In the genomic region with DNA sequence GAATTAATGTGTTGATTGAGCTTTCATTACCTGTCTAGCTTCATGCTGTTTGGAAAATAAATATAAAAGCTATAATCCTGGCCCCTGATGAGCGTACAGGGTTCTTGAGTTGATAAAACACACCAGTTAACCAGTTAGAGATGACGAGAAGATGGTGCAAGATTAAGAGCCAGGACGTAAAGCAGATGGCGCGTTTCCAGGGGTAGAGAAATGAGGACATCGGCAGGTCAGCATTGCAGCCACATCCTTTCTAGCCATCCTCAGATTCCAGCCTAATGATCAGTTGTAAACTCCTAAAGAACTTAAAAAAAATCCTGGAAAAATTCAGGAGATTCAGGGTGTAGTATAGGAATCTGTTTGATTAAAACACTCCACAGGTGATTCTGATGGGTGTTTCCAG, we compare ENCODE assay signal across 26 cellular contexts.
DNase-seq lines count a peak whose midpoint lies in the region; ATAC-seq and TF ChIP-seq lines count a peak whose summit lies in the region.
"Had no signal": no experiment of that assay in that cellular context is flagged by ENCODE, and none has a peak within 500 bp of the region (broad histone marks: within the 10 kb centered on the region; RNA-seq: fewer than 3 reads in every experiment).

No MANE protein-coding gene starts in this region.

- no peaks in the 10 kb centered on the region for H3K36me3 Mint-ChIP-seq in CD4-positive, alpha-beta memory T cell
- H3K36me3 Mint-ChIP-seq: stimulated activated memory B cell treated with anti-CD40 and anti-IgM and Interleukin-4, amounts not matched to agents 10 μg/mL and 1 μg/mL and 100 μg/mL, for 72 hours had no signal

- H3K9ac ChIP-seq in fibroblast of lung (ENCODE audit: insufficient read depth, low read length) (no peak overlapping the region), skeletal muscle satellite cell (ENCODE audit: low read depth, low read length) (no peak overlapping the region)

- no peaks in the 10 kb centered on the region for H4K20me1 ChIP-seq in fibroblast of lung (ENCODE audit: control insufficient read depth, extremely low read depth, insufficient read depth, low read length)

- H3K9me3 ChIP-seq in fibroblast of lung (ENCODE audit: control insufficient read depth, insufficient read depth, low read depth, low read length) (no peaks in the 10 kb centered on the region), skeletal muscle satellite cell (replicated peaks; ENCODE audit: low read length) (no peaks in the 10 kb centered on the region)
- no peaks in the 10 kb centered on the region for H3K9me3 ChIP-seq in CD4-positive, alpha-beta memory T cell (ENCODE audit: control insufficient read depth in 1 of 2, low read length in 2 of 2)
- H3K9me3 ChIP-seq: esophagus squamous epithelium, mucosa of descending colon, sigmoid colon, suprapubic skin, uterus had no signal

- peak overlapping the region; percentile 52 for H3K4me2 ChIP-seq in fibroblast of lung (ENCODE audit: extremely low read depth, insufficient read depth, low read length)
- peak overlapping the region; percentile 55 for H3K4me2 ChIP-seq in skeletal muscle satellite cell (ENCODE audit: low read length)

- H3K4me3 ChIP-seq in fibroblast of lung (replicated peaks in 1 of 4; ENCODE audit: control extremely low read depth in 1 of 4, insufficient read depth in 1 of 4, low read depth in 3 of 4, low read length in 4 of 4) (no peak overlapping the region), skeletal muscle satellite cell (ENCODE audit: low read length) (no peak overlapping the region)
- no peak overlapping the region for H3K4me3 ChIP-seq in CD4-positive, alpha-beta memory T cell (ENCODE audit: low read length in 2 of 2)
- H3K4me3 ChIP-seq: esophagus squamous epithelium, mucosa of descending colon, sigmoid colon, suprapubic skin, uterus had no signal

- intact Hi-C loops in CD4-positive, alpha-beta memory T cell (cut with micrococcal nuclease) = no loop called here

- peaks cover 0 to 3% of the 10 kb centered on the region in 2 donors for H3K27me3 Mint-ChIP-seq in CD4-positive, alpha-beta memory T cell
- H3K27me3 Mint-ChIP-seq: stimulated activated memory B cell treated with anti-CD40 and anti-IgM and Interleukin-4, amounts not matched to agents 10 μg/mL and 1 μg/mL and 100 μg/mL, for 72 hours had no signal

- H3K36me3 ChIP-seq in fibroblast of lung (ENCODE audit: control insufficient read depth, insufficient read depth, low read length) = no peaks in the 10 kb centered on the region
- no peaks in the 10 kb centered on the region for H3K36me3 ChIP-seq in skeletal muscle satellite cell (ENCODE audit: insufficient read depth, low read length)
- H3K36me3 ChIP-seq in CD4-positive, alpha-beta memory T cell (ENCODE audit: insufficient read depth, low read length) = no peaks in the 10 kb centered on the region
- H3K36me3 ChIP-seq: esophagus squamous epithelium, sigmoid colon, suprapubic skin, uterus had no signal

- H3K27ac ChIP-seq in fibroblast of lung (ENCODE audit: insufficient read depth, low read length) = peak overlapping the region; percentile 19
- no peak overlapping the region for H3K27ac ChIP-seq in CD4-positive, alpha-beta memory T cell (ENCODE audit: low read depth, low read length)
- H3K27ac ChIP-seq: esophagus squamous epithelium, suprapubic skin, uterus had no signal

- no peak overlapping the region for H2AFZ ChIP-seq in fibroblast of lung (ENCODE audit: low read length)

- no peaks in the 10 kb centered on the region for H3K27me3 ChIP-seq in fibroblast of lung (ENCODE audit: control insufficient read depth, insufficient read depth, low read length)
- H3K27me3 ChIP-seq in skeletal muscle satellite cell (ENCODE audit: control insufficient read depth, insufficient read depth, low read length) = no peaks in the 10 kb centered on the region
- H3K27me3 ChIP-seq in CD4-positive, alpha-beta memory T cell (ENCODE audit: insufficient read depth, low read length) = no peaks in the 10 kb centered on the region
- H3K27me3 ChIP-seq: esophagus squamous epithelium, sigmoid colon, suprapubic skin, uterus had no signal

- H3K27ac Mint-ChIP-seq in CD4-positive, alpha-beta memory T cell = no peak overlapping the region
- H3K27ac Mint-ChIP-seq: activated T-cell treated with anti-CD3 and anti-CD28 coated beads, Interleukin-2, amount 50 U/mL, for 72 hours; stimulated activated memory B cell treated with anti-CD40 and anti-IgM and Interleukin-4, amounts not matched to agents 10 μg/mL and 1 μg/mL and 100 μg/mL, for 72 hours had no signal

- no peak for ATAC-seq in GM19455 (IDR thresholded peaks at IDR 0.05; ENCODE audit: unreplicated experiment)
- ATAC-seq: activated T-cell treated with anti-CD3 and anti-CD28 coated beads, Interleukin-2, amount 50 U/mL, for 72 hours; HepG2; mucosa of descending colon; stimulated activated memory B cell treated with anti-CD40 and anti-IgM and Interleukin-4, amounts not matched to agents 10 μg/mL and 1 μg/mL and 100 μg/mL, for 72 hours had no signal

- H3K9me3 Mint-ChIP-seq in CD4-positive, alpha-beta memory T cell = peaks cover 0 to 6% (median 1%) of the 10 kb centered on the region in 8 donors
- H3K9me3 Mint-ChIP-seq: stimulated activated memory B cell treated with anti-CD40 and anti-IgM and Interleukin-4, amounts not matched to agents 10 μg/mL and 1 μg/mL and 100 μg/mL, for 72 hours had no signal

- no peak overlapping the region for H3K4me3 Mint-ChIP-seq in CD4-positive, alpha-beta memory T cell
- H3K4me3 Mint-ChIP-seq: activated T-cell treated with anti-CD3 and anti-CD28 coated beads, Interleukin-2, amount 50 U/mL, for 72 hours; neural crest cell; stimulated activated memory B cell treated with anti-CD40 and anti-IgM and Interleukin-4, amounts not matched to agents 10 μg/mL and 1 μg/mL and 100 μg/mL, for 72 hours had no signal

- no peak for TF ChIP-seq CTCF in fibroblast of lung (conservative IDR thresholded peaks at IDR 0.05 in 1 of 2, IDR thresholded peaks at IDR 0.05 in 1 of 2; ENCODE audit: low read depth in 1 of 2, low read length in 2 of 2)

- H3K4me1 ChIP-seq in fibroblast of lung (ENCODE audit: control insufficient read depth, extremely low read depth, insufficient read depth, low read length) (peaks cover 9% of the 10 kb centered on the region), skeletal muscle satellite cell (ENCODE audit: control insufficient read depth, insufficient read depth, low read length) (peaks cover 11% of the 10 kb centered on the region)
- H3K4me1 ChIP-seq in CD4-positive, alpha-beta memory T cell (ENCODE audit: insufficient read depth, low read length) = no peaks in the 10 kb centered on the region
- H3K4me1 ChIP-seq: esophagus squamous epithelium, uterus had no signal

- CTCF ChIA-PET in CD4-positive, alpha-beta memory T cell (lab: Charles Lee; ENCODE audit: partially characterized antibody) = no interaction called here

- POLR2A ChIA-PET in CD4-positive, alpha-beta memory T cell (lab: Charles Lee; ENCODE audit: partially characterized antibody) = no interaction called here

- DNase-seq in GM03348 (ENCODE audit: low spot score) (peak; percentile 35), RPMI7951 (ENCODE audit: low read depth) (peak; percentile 82), fibroblast of lung (ENCODE audit: low read depth in 2 of 2) (peak; percentile 82 to 90), ecto neural progenitor cell (ENCODE audit: low spot score) (no peak)
- no peak for DNase-seq in CD4-positive, alpha-beta memory T cell
- DNase-seq: activated naive CD4-positive, alpha-beta T cell treated with anti-CD3 and anti-CD28 coated beads, Interleukin-2, amount 50 U/mL, for 16 hours; activated T-cell treated with anti-CD3 and anti-CD28 coated beads, Interleukin-2, amount 50 U/mL, for 72 hours; aorta; effector CD8-positive, alpha-beta T cell; esophagus squamous epithelium; left ventricle myocardium superior; mucosa of descending colon; NCI-H1092; NCI-H1930; NCI-H226; NCI-H774; SHP77; sigmoid colon; T-helper 1 cell; uterus had no signal

- no peaks in the 10 kb centered on the region for H3K79me2 ChIP-seq in fibroblast of lung (ENCODE audit: control insufficient read depth, insufficient read depth, low read length)

- H3K4me1 Mint-ChIP-seq in CD4-positive, alpha-beta memory T cell = no peaks in the 10 kb centered on the region
- H3K4me1 Mint-ChIP-seq: neural crest cell had no signal

Comparison
In these comparisons a context has a peak if more than half of its experiments do, and no peak if none do; other contexts are left out.
1. DNase-seq: peak in GM03348 (single experiment), RPMI7951 (single experiment) and fibroblast of lung (2 of 2); none in ecto neural progenitor cell (single experiment) and CD4-positive, alpha-beta memory T cell (0 of 5).